Comparison of ENCODE assay signal across 8 cellular contexts in the genomic region with DNA sequence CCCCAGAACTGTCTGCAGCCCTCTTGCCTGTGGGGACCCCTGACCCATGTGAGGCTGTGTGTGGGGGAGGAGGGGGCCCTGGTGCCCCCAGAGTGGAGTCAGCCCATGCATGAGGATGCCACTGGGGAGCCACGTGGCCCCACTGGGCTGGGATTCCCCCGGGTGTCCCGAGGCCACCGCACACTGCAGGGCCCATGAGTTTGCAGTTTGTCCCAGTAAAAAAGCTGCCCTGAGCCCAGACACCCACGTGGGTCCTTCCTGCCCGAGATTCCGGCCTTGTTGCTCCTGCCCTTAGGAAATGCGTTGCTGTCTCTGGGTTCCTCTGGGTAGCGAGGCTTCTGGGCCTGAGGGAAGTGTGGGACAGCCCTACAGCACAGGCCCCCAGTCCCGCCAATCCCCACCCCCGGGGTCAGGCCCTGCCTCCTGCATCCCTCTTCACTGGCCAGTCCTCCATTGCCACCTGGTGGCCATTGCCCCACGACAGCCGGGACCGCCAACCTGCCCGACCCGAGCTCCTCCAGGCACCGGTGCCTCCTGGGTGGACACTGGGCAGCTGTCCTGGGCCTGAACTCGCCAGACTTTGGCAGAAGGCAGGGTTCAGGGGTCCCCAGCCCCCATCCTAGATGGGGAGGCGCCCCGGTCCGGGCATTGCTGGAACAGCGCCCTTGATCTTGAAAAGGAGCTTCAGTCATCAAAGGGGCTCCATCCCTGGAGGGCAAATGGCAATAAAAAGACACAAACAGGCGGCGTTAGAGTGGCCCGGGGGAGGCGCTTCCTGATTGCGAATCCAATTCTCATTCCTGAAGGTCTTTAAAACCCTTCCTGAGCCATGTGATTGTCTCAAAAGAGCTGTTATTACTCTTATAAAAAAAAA. TPM values are rescaled to one million over a fixed set of nuclear protein-coding genes. Genes with fewer than 3 reads are reported as not detected.
A peak's percentile ranks its signal among the peaks of the same experiment; 100 is the strongest.
DNase-seq lines count a peak whose midpoint lies in the region; ATAC-seq and TF ChIP-seq lines count a peak whose summit lies in the region.

No MANE protein-coding gene starts in this region.

- H3K4me3 Mint-ChIP-seq in nephron progenitor cell = no peak overlapping the region
- H3K4me3 Mint-ChIP-seq in stimulated activated naive CD8-positive, alpha-beta T cell treated with anti-CD3 and anti-CD28 coated beads, Interleukin-15, amount 100 ng/mL, for 72 hours = no peak overlapping the region

- H3K36me3 ChIP-seq in HAP-1 (replicated peaks) (no peaks in the 10 kb centered on the region), OCI-LY7 (ENCODE audit: insufficient read depth, low read length) (no peaks in the 10 kb centered on the region)

- H3K9me3 Mint-ChIP-seq in nephron progenitor cell = no peaks in the 10 kb centered on the region
- no peaks in the 10 kb centered on the region for H3K9me3 Mint-ChIP-seq in stimulated activated naive CD8-positive, alpha-beta T cell treated with anti-CD3 and anti-CD28 coated beads, Interleukin-15, amount 100 ng/mL, for 72 hours

- in situ Hi-C loops in HAP-1 (cut with MboI; ENCODE audit: low sequenced_read_pairs) = no loop called here

- H3K4me1 Mint-ChIP-seq in nephron progenitor cell = peaks cover 46% of the 10 kb centered on the region
- H3K4me1 Mint-ChIP-seq in stimulated activated naive CD8-positive, alpha-beta T cell treated with anti-CD3 and anti-CD28 coated beads, Interleukin-15, amount 100 ng/mL, for 72 hours = peaks cover 7% of the 10 kb centered on the region

- H3K27me3 ChIP-seq in HAP-1 (ENCODE audit: low read depth) = peaks cover 13% of the 10 kb centered on the region

- H3K4me2 ChIP-seq in OCI-LY7 (ENCODE audit: low read length) = no peak overlapping the region

- TF ChIP-seq CTCF in OCI-LY7 (conservative IDR thresholded peaks at IDR 0.05; ENCODE audit: low read length) (peak; percentile 75), fibroblast of mammary gland (conservative IDR thresholded peaks at IDR 0.05; ENCODE audit: control insufficient read depth, insufficient read depth, low read depth, low read length) (peak; percentile 65), nephron progenitor cell (IDR thresholded peaks at IDR 0.05) (peak; percentile 84)

- H3K27ac Mint-ChIP-seq in nephron progenitor cell = no peak overlapping the region
- peak overlapping the region in 1 of 2 donors; percentile 78 for H3K27ac Mint-ChIP-seq in stimulated activated naive CD8-positive, alpha-beta T cell treated with anti-CD3 and anti-CD28 coated beads, Interleukin-15, amount 100 ng/mL, for 72 hours

- H3K79me2 ChIP-seq in OCI-LY7 (ENCODE audit: insufficient read depth, low read depth, low read length) = no peaks in the 10 kb centered on the region

- H3K4me3 ChIP-seq in HAP-1 (no peak overlapping the region), OCI-LY7 (ENCODE audit: low read depth, low read length, poor library complexity, severe bottlenecking) (no peak overlapping the region), fibroblast of mammary gland (ENCODE audit: control insufficient read depth, low read depth, low read length) (no peak overlapping the region)

- H3K27ac ChIP-seq in OCI-LY7 (ENCODE audit: low read depth, low read length, poor library complexity, severe bottlenecking) = no peak overlapping the region

- intact Hi-C loops in OCI-LY7 (cut with micrococcal nuclease; ENCODE audit: unreplicated experiment) = loop anchor here (1.0 to 2.0 kb wide), 2 partner anchors 427 to 485 kb away; no protein-coding TSS in a partner anchor

- no peak overlapping the region for H2AFZ ChIP-seq in OCI-LY7 (ENCODE audit: low read length)

- POLR2A ChIA-PET in OCI-LY7 (lab: Charles Lee) = interaction anchor here (0.6 kb wide), 1 partner anchor 105 kb away, joined by 3 read pairs; no protein-coding TSS in a partner anchor

- peaks cover 31% of the 10 kb centered on the region for H3K27me3 Mint-ChIP-seq in nephron progenitor cell (ENCODE audit: low read depth, poor library complexity)
- peaks cover 45% of the 10 kb centered on the region for H3K27me3 Mint-ChIP-seq in stimulated activated naive CD8-positive, alpha-beta T cell treated with anti-CD3 and anti-CD28 coated beads, Interleukin-15, amount 100 ng/mL, for 72 hours

- peak; percentile 73 for ATAC-seq in stimulated activated naive CD8-positive, alpha-beta T cell treated with anti-CD3 and anti-CD28 coated beads, Interleukin-15, amount 100 ng/mL, for 72 hours
- no peak for ATAC-seq in HG03097 (IDR thresholded peaks at IDR 0.05; ENCODE audit: low FRiP score, unreplicated experiment)

- H3K9me3 ChIP-seq in HAP-1 = no peaks in the 10 kb centered on the region
- H3K9me3 ChIP-seq in OCI-LY7 (ENCODE audit: low read length) = no peaks in the 10 kb centered on the region

- no peaks in the 10 kb centered on the region for H3K4me1 ChIP-seq in HAP-1
- H3K4me1 ChIP-seq in OCI-LY7 (ENCODE audit: insufficient read depth, low read length, poor library complexity, severe bottlenecking) = no peaks in the 10 kb centered on the region

- no TSS peak for BruUV-seq in OCI-LY7 (replicated peaks; lab: Mats Ljungman, UMichigan)

- H3K9me2 ChIP-seq in OCI-LY7 (ENCODE audit: insufficient read depth, low read length) = no peaks in the 10 kb centered on the region

- H4K20me1 ChIP-seq in OCI-LY7 (ENCODE audit: insufficient read depth, low read length) = no peaks in the 10 kb centered on the region

- no peaks in the 10 kb centered on the region for H3K36me3 Mint-ChIP-seq in nephron progenitor cell (ENCODE audit: low read depth)

- CTCF ChIA-PET in OCI-LY7 (lab: Charles Lee; ENCODE audit: unreplicated experiment) = interaction anchor here (0.6 kb wide), 1 partner anchor 328 kb away, joined by 5 read pairs; no protein-coding TSS in a partner anchor

- DNase-seq in AG20443 (ENCODE audit: low spot score) (peak; percentile 92), HAP-1 (ENCODE audit: low spot score in 2 of 2) (peak; percentile 30 to 86), OCI-LY7 (ENCODE audit: low spot score) (peak; percentile 38), fibroblast of mammary gland (ENCODE audit: low read depth) (peak; percentile 43), nephron progenitor cell (peak; percentile 86)
- DNase-seq in activated T-cell treated with anti-CD3 and anti-CD28 coated beads, Interleukin-2, amount 50 U/mL, for 48 hours = peak; percentile 75 to 82
- peak; percentile 61 to 70 for DNase-seq in stimulated activated naive CD8-positive, alpha-beta T cell treated with anti-CD3 and anti-CD28 coated beads, Interleukin-15, amount 100 ng/mL, for 72 hours

RNA-seq across cellular contexts. Expression of gene C14orf180, which starts 15.6 kb away (rescaled TPM):
- total RNA-seq in OCI-LY7 (2014; rRNA removed; shearing (Covaris generic)) = not detected in 2 replicates
- not detected in 2 replicates for total RNA-seq in OCI-LY7 (2022)

RNA-seq across cellular contexts. Expression of gene TMEM179, which starts 40.6 kb away (rescaled TPM):
- total RNA-seq in OCI-LY7 (2014; rRNA removed; shearing (Covaris generic)) = not detected in 2 replicates
- not detected in 2 replicates for total RNA-seq in OCI-LY7 (2022)

Comparison
In these comparisons a context has a peak if more than half of its experiments do, and no peak if none do; other contexts are left out.
1. DNase-seq: peak in every context shown above with its lines; median percentile 92 in AG20443; 86 in nephron progenitor cell; 78 in activated T-cell treated with anti-CD3 and anti-CD28 coated beads, Interleukin-2, amount 50 U/mL, for 48 hours; 66 in stimulated activated naive CD8-positive, alpha-beta T cell treated with anti-CD3 and anti-CD28 coated beads, Interleukin-15, amount 100 ng/mL, for 72 hours; 58 in HAP-1; 43 in fibroblast of mammary gland; 38 in OCI-LY7.